Comparison of ENCODE assay signal across 20 cellular contexts in genomic region chr15:60383008-60383694, GRCh38. TPM values are rescaled to one million over a fixed set of nuclear protein-coding genes. Genes with fewer than 3 reads are reported as not detected.
DNase-seq lines count a peak whose midpoint lies in the region; ATAC-seq and TF ChIP-seq lines count a peak whose summit lies in the region.
"Had no signal": no experiment of that assay in that cellular context is flagged by ENCODE, and none has a peak within 500 bp of the region (broad histone marks: within the 10 kb centered on the region; RNA-seq: fewer than 3 reads in every experiment).

No MANE protein-coding gene starts in this region.

- no peak overlapping the region for H3K9ac ChIP-seq in SK-N-MC (ENCODE audit: insufficient read length)
- H3K9ac ChIP-seq in skeletal muscle satellite cell (ENCODE audit: low read depth, low read length): peak overlapping the region; percentile 24

- intact Hi-C loops in left cardiac atrium (cut with DNase I): no loop called here

- DNase-seq in HFFc6 (no peak), SK-N-MC (ENCODE audit: low read depth, low spot score) (no peak), epithelial cell of prostate (ENCODE audit: low read depth, low spot score) (no peak), left cardiac atrium (no peak), kidney glomerular epithelial cell (lab: John Stamatoyannopoulos, UW) (no peak), activated gamma-delta T cell treated with Interleukin-2 at 50 U/mL for 16 hours (no peak)
- DNase-seq: activated CD4-positive, alpha-beta T cell treated with anti-CD3 and anti-CD28 coated beads, Interleukin-2, amount 50 U/mL, for 4 hours; activated effector memory CD4-positive, alpha-beta T cell treated with Interleukin-2 at 50 U/mL for 16 hours; anterior cingulate cortex; cortex of kidney; esophagus squamous epithelium; mucosa of descending colon; NCI-H1105; ovary; SJCRH30; spleen; stomach had no signal

- ATAC-seq in left cardiac atrium: no peak
- no peak for ATAC-seq in GM18867 (IDR thresholded peaks at IDR 0.05; ENCODE audit: unreplicated experiment)
- ATAC-seq: mucosa of descending colon had no signal

- H3K27ac ChIP-seq in SK-N-MC (peak overlapping the region; percentile 98; the same call in 1 of the 2 replicates), epithelial cell of prostate (peak overlapping the region; percentile 100)
- H3K27ac ChIP-seq: ovary, SJCRH30, stomach had no signal

- H3K4me1 Mint-ChIP-seq in HFFc6 (ENCODE audit: low read depth): peaks cover 93% of the 10 kb centered on the region

- peak overlapping the region; percentile 94 for H3K27ac Mint-ChIP-seq in HFFc6
- H3K27ac Mint-ChIP-seq: B cell had no signal

- H3K36me3 ChIP-seq in SK-N-MC (ENCODE audit: insufficient read depth, low read length): peaks cover 83% of the 10 kb centered on the region
- H3K36me3 ChIP-seq in skeletal muscle satellite cell (ENCODE audit: insufficient read depth, low read length): peaks cover 87% of the 10 kb centered on the region
- H3K36me3 ChIP-seq: ovary had no signal

- H3K4me1 ChIP-seq in skeletal muscle satellite cell (ENCODE audit: control insufficient read depth, insufficient read depth, low read length): peaks cover 89% of the 10 kb centered on the region

- H3K4me3 ChIP-seq in SK-N-MC: no peak overlapping the region
- H3K4me3 ChIP-seq in skeletal muscle satellite cell (ENCODE audit: low read length): peak overlapping the region; percentile 19
- H3K4me3 ChIP-seq: esophagus squamous epithelium, mucosa of descending colon, ovary, SJCRH30, spleen, stomach had no signal

- TF ChIP-seq CTCF in HFFc6 (IDR thresholded peaks at IDR 0.05): no peak

- H3K4me2 ChIP-seq in skeletal muscle satellite cell (ENCODE audit: low read length): peak overlapping the region; percentile 44

- no peaks in the 10 kb centered on the region for H3K27me3 ChIP-seq in skeletal muscle satellite cell (ENCODE audit: control insufficient read depth, insufficient read depth, low read length)
- H3K27me3 ChIP-seq: esophagus squamous epithelium, ovary, SJCRH30, spleen, stomach had no signal

- H3K36me3 Mint-ChIP-seq in HFFc6 (ENCODE audit: low read depth): peaks cover 63% of the 10 kb centered on the region

- peaks cover 24% of the 10 kb centered on the region for H3K27me3 Mint-ChIP-seq in HFFc6 (ENCODE audit: insufficient read depth)
- H3K27me3 Mint-ChIP-seq: B cell had no signal

- no peaks in the 10 kb centered on the region; the same call in 1 of the 2 replicates for H3K9me3 Mint-ChIP-seq in HFFc6

- no peaks in the 10 kb centered on the region for H3K9me3 ChIP-seq in SK-N-MC (ENCODE audit: low read depth, low read length)
- H3K9me3 ChIP-seq in skeletal muscle satellite cell (replicated peaks; ENCODE audit: low read length): no peaks in the 10 kb centered on the region
- H3K9me3 ChIP-seq: esophagus squamous epithelium, mucosa of descending colon, ovary, SJCRH30, spleen, stomach had no signal

- peak overlapping the region; percentile 73 for H3K4me3 Mint-ChIP-seq in HFFc6
- H3K4me3 Mint-ChIP-seq: B cell had no signal

RNA-seq across cellular contexts. Expression of gene ANXA2, which starts 14.6 kb away (rescaled TPM):
- 1,000 to 10,000 TPM; 4,445 to 5,074 (median 4,643) TPM for total RNA-seq in HFFc6 (2021; fragmentation: NEBNext Ultra II Directional; extraction: Animal tissue kit (Norgen Biotek cat#: 25700))
- 4,583 and 5,218 TPM in 2 replicates for total RNA-seq in skeletal muscle satellite cell (2012; rRNA removed)
- total RNA-seq in left cardiac atrium: 100 to 1,000 TPM; 337 to 435 TPM

Comparison
In these comparisons a context has a peak if more than half of its experiments do, and no peak if none do; other contexts are left out.
1. RNA of gene ANXA2, which starts 14.6 kb away (total RNA-seq): 4,445 to 5,074 TPM in HFFc6; 337 to 435 TPM in left cardiac atrium; every median in the first group is over 10 times any median in the second.